Comparison of ENCODE assay signal across 14 cellular contexts in the genomic region with DNA sequence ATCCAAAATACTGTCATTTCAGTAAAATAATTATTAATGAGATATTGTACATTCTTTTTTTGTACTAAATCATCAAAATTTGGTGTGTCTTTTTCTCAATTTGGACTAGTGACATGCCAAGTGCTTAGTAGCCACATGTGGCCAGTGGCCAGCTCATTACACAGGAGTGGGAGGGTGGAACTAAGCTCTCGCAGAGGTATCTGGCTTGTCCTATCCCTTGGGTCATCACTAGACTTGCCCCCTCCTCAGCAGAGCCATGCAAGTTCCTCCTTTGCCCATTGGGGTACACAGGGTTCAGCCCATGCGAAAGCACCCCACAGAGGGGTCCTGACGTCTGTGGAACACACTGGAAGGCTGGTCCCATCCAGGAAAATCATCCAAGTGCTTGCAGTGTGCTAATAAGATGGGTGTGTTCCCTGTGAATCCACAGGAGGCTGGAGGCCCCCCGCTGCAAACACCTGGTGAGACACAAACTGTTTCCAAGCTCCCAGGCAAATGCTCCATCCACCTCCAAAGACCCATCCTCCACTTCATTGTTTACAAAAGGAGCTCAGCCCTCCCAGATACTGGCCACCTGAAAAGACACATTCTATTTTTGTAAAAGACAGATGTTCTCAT. TPM values are rescaled to one million over a fixed set of nuclear protein-coding genes. Genes with fewer than 3 reads are reported as not detected.
DNase-seq lines count a peak whose midpoint lies in the region; ATAC-seq and TF ChIP-seq lines count a peak whose summit lies in the region.
"Had no signal": no experiment of that assay in that cellular context is flagged by ENCODE, and none has a peak within 500 bp of the region (broad histone marks: within the 10 kb centered on the region; RNA-seq: fewer than 3 reads in every experiment).

No MANE protein-coding gene starts in this region.

- CTCF ChIA-PET in WTC11 (lab: Charles Lee) = interaction anchor here (0.6 to 1.7 kb wide), 6 partner anchors 9 to 159 kb away, joined by 3 to 7 read pairs (median 4); no protein-coding TSS in a partner anchor

- no peaks in the 10 kb centered on the region for H3K36me3 Mint-ChIP-seq in WTC11
- peaks cover 5% of the 10 kb centered on the region for H3K36me3 Mint-ChIP-seq in glutamatergic neuron (ENCODE audit: unreplicated experiment)
- no peaks in the 10 kb centered on the region for H3K36me3 Mint-ChIP-seq in mesothelial cell of epicardium
- H3K36me3 Mint-ChIP-seq: IgD-negative memory B cell had no signal

- POLR2A ChIA-PET in WTC11 (lab: Charles Lee) = no interaction called here

- H3K4me3 ChIP-seq in thoracic aorta = peak overlapping the region; percentile 67
- H3K4me3 ChIP-seq: BLaER1 had no signal

- intact Hi-C loops in cardiac septum (cut with DNase I) (no loop called here), Right ventricle myocardium inferior (cut with DNase I) (no loop called here)

- no peak overlapping the region for H3K4me3 Mint-ChIP-seq in WTC11
- H3K4me3 Mint-ChIP-seq in glutamatergic neuron (ENCODE audit: unreplicated experiment) = peak overlapping the region; percentile 74
- no peak overlapping the region for H3K4me3 Mint-ChIP-seq in mesothelial cell of epicardium

- peak; percentile 20 for DNase-seq in cardiac septum (ENCODE audit: low spot score)
- DNase-seq in Right ventricle myocardium inferior (ENCODE audit: missing footprints) = no peak
- DNase-seq in WTC11 (ENCODE audit: low spot score) = no peak
- no peak for DNase-seq in glutamatergic neuron
- DNase-seq in thoracic aorta (ENCODE audit: low spot score) = no peak
- no peak for DNase-seq in stimulated activated naive CD4-positive, alpha-beta T cell (lab: John Stamatoyannopoulos, UW)
- DNase-seq in mesothelial cell of epicardium (ENCODE audit: low spot score in 2 of 2, unreplicated experiment in 2 of 2) = no peak
- DNase-seq: activated T-cell treated with anti-CD3 and anti-CD28 coated beads, Interleukin-2, amount 50 U/mL, for 48 hours; GF-D8; thyroid gland had no signal

- H3K9me3 Mint-ChIP-seq in WTC11 (no peaks in the 10 kb centered on the region), glutamatergic neuron (ENCODE audit: unreplicated experiment) (peaks cover 6% of the 10 kb centered on the region), mesothelial cell of epicardium (no peaks in the 10 kb centered on the region)
- H3K9me3 Mint-ChIP-seq: IgD-negative memory B cell had no signal

- TF ChIP-seq CTCF in WTC11 (IDR thresholded peaks at IDR 0.05) (no peak), glutamatergic neuron (IDR thresholded peaks at IDR 0.05; ENCODE audit: partially characterized antibody, unreplicated experiment) (no peak), thoracic aorta (IDR thresholded peaks at IDR 0.05) (no peak), mesothelial cell of epicardium (IDR thresholded peaks at IDR 0.05; ENCODE audit: unreplicated experiment) (no peak)

- H3K27me3 Mint-ChIP-seq in WTC11 (ENCODE audit: low read depth) (peaks cover 34% of the 10 kb centered on the region), glutamatergic neuron (ENCODE audit: unreplicated experiment) (peaks cover 14% of the 10 kb centered on the region), mesothelial cell of epicardium (ENCODE audit: low read depth) (peaks cover 73% of the 10 kb centered on the region)

- no peak overlapping the region for H3K27ac ChIP-seq in thoracic aorta
- H3K27ac ChIP-seq: BLaER1, parathyroid adenoma, thyroid gland had no signal

- no peaks in the 10 kb centered on the region for H3K9me3 ChIP-seq in thoracic aorta
- H3K9me3 ChIP-seq: BLaER1, thyroid gland had no signal

- peaks cover 6 to 24% of the 10 kb centered on the region in 2 donors for H3K4me1 ChIP-seq in thoracic aorta (ENCODE audit: control insufficient read depth in 1 of 2, low read depth in 2 of 2)
- H3K4me1 ChIP-seq: parathyroid adenoma had no signal

- H3K27me3 ChIP-seq in thoracic aorta (replicated peaks; ENCODE audit: insufficient read depth) = no peaks in the 10 kb centered on the region
- H3K27me3 ChIP-seq: thyroid gland had no signal

- H3K27ac Mint-ChIP-seq in WTC11 = no peak overlapping the region
- H3K27ac Mint-ChIP-seq in glutamatergic neuron (ENCODE audit: unreplicated experiment) = no peak overlapping the region
- H3K27ac Mint-ChIP-seq in mesothelial cell of epicardium = no peak overlapping the region
- H3K27ac Mint-ChIP-seq: IgD-negative memory B cell had no signal

- H3K4me1 Mint-ChIP-seq in WTC11 (peaks cover 25% of the 10 kb centered on the region), glutamatergic neuron (ENCODE audit: low read depth, unreplicated experiment) (peaks cover 21% of the 10 kb centered on the region), mesothelial cell of epicardium (peaks cover 2% of the 10 kb centered on the region)

- no peak for ATAC-seq in Right ventricle myocardium inferior
- ATAC-seq in WTC11 = no peak
- no peak for ATAC-seq in thoracic aorta (ENCODE audit: insufficient number of reproducible peaks, low FRiP score, low read depth)
- ATAC-seq in HG02642 (IDR thresholded peaks at IDR 0.05; ENCODE audit: poor library complexity, unreplicated experiment) = no peak

- no peaks in the 10 kb centered on the region for H3K36me3 ChIP-seq in thoracic aorta
- H3K36me3 ChIP-seq: BLaER1, thyroid gland had no signal

TF ChIP-seq in WTC11, 78 proteins besides CTCF, POLR2A, EP300 and RAD21:
- TF ChIP-seq GTF2I (CRISPR knock-in tag; conservative IDR thresholded peaks at IDR 0.05) (no peak), ZNF423 (CRISPR knock-in tag; IDR thresholded peaks at IDR 0.05) (peak; percentile 86)
TF ChIP-seq in WTC11: peak in this region for 1.

RNA-seq across cellular contexts. Expression of gene ARHGAP22, which starts 1.3 kb away (rescaled TPM):
- total RNA-seq in cardiac septum (4.4 TPM), Right ventricle myocardium inferior (3.5 TPM), WTC11 (2021) (8.2 to 8.6 TPM (median 8.3 TPM) in 3 replicates), glutamatergic neuron (ENCODE audit: unreplicated experiment) (10.0 TPM), thoracic aorta (10 to 100 TPM; 15.4 to 24.8 TPM), mesothelial cell of epicardium (2.9 to 5.1 TPM (median 4.1 TPM) in 3 replicates)
